8 cellular contexts compared by ENCODE assay signal in genomic region chrX:70132877-70133302, GRCh38. TPM values are rescaled to one million over a fixed set of nuclear protein-coding genes. Genes with fewer than 3 reads are reported as not detected.
A peak's percentile ranks its signal among the peaks of the same experiment; 100 is the strongest.
DNase-seq lines count a peak whose midpoint lies in the region; ATAC-seq and TF ChIP-seq lines count a peak whose summit lies in the region.

No MANE protein-coding gene starts in this region.

- H3K4me3 Mint-ChIP-seq in activated CD8-positive, alpha-beta T cell treated with anti-CD3 and anti-CD28 coated beads for 36 hours, result peak overlapping the region; percentile 96

- CTCF ChIA-PET in activated CD8-positive, alpha-beta T cell treated with anti-CD3 and anti-CD28 coated beads for 36 hours (lab: Charles Lee), result interaction anchor here (0.7 to 2.9 kb wide), 10 partner anchors 35 to 640 kb away, joined by 3 to 8 read pairs (median 4); no protein-coding TSS in a partner anchor

- POLR2A ChIA-PET in activated CD8-positive, alpha-beta T cell treated with anti-CD3 and anti-CD28 coated beads for 36 hours (lab: Charles Lee), result interaction anchor here (0.6 to 1.3 kb wide), 2 partner anchors 26 to 300 kb away, joined by 3 read pairs; no protein-coding TSS in a partner anchor

- peak overlapping the region; percentile 87 for H3K27ac ChIP-seq in C4-2B

- TF ChIP-seq CTCF in C4-2B (conservative IDR thresholded peaks at IDR 0.05), result no peak
- no peak for TF ChIP-seq CTCF in activated CD8-positive, alpha-beta T cell treated with anti-CD3 and anti-CD28 coated beads for 36 hours (IDR thresholded peaks at IDR 0.05)

- H3K36me3 ChIP-seq in iPS-15b (ENCODE audit: control insufficient read depth, insufficient read depth, low read length), result no peaks in the 10 kb centered on the region

- H3K9me3 ChIP-seq in iPS-15b (ENCODE audit: control insufficient read depth, insufficient read depth, low read length), result no peaks in the 10 kb centered on the region

- H3K4me3 ChIP-seq in iPS-15b (ENCODE audit: low read depth, low read length), result peak overlapping the region; percentile 93

- peak; percentile 31 for ATAC-seq in HG02759 (IDR thresholded peaks at IDR 0.05; ENCODE audit: unreplicated experiment)
- ATAC-seq in activated CD8-positive, alpha-beta T cell treated with anti-CD3 and anti-CD28 coated beads for 36 hours, result peak; percentile 75
- ATAC-seq in stimulated activated naive CD8-positive, alpha-beta T cell treated with anti-CD3 and anti-CD28 coated beads, Interleukin-15, Interleukin-2, amounts not matched to agents 100 U/mL and 50 U/mL, for 24 hours, result peak; percentile 70
- no peak for ATAC-seq in GM21825 (IDR thresholded peaks at IDR 0.05; ENCODE audit: unreplicated experiment)

- H3K9me3 Mint-ChIP-seq in activated CD8-positive, alpha-beta T cell treated with anti-CD3 and anti-CD28 coated beads for 36 hours, result no peaks in the 10 kb centered on the region

- H3K27me3 ChIP-seq in iPS-15b (ENCODE audit: control insufficient read depth, insufficient read depth, low read length), result no peaks in the 10 kb centered on the region

- intact Hi-C loops in activated CD8-positive, alpha-beta T cell treated with anti-CD3 and anti-CD28 coated beads for 36 hours (cut with micrococcal nuclease), result loop anchor here (10.0 kb wide), 1 partner anchor 302 kb away; no protein-coding TSS in a partner anchor

- peaks cover 34% of the 10 kb centered on the region for H3K4me1 Mint-ChIP-seq in activated CD8-positive, alpha-beta T cell treated with anti-CD3 and anti-CD28 coated beads for 36 hours (ENCODE audit: low read depth)

- no peaks in the 10 kb centered on the region for H3K27me3 Mint-ChIP-seq in activated CD8-positive, alpha-beta T cell treated with anti-CD3 and anti-CD28 coated beads for 36 hours

- H3K36me3 Mint-ChIP-seq in activated CD8-positive, alpha-beta T cell treated with anti-CD3 and anti-CD28 coated beads for 36 hours (ENCODE audit: low read depth), result peaks cover 19% of the 10 kb centered on the region

- peaks cover 16% of the 10 kb centered on the region for H3K4me1 ChIP-seq in iPS-15b (ENCODE audit: control insufficient read depth, insufficient read depth, low read length)

- no peak for DNase-seq in activated CD8-positive, alpha-beta T cell treated with anti-CD3 and anti-CD28 coated beads for 36 hours
- no peak for DNase-seq in stimulated activated naive CD8-positive, alpha-beta T cell treated with anti-CD3 and anti-CD28 coated beads, Interleukin-15, Interleukin-2, amounts not matched to agents 100 U/mL and 50 U/mL, for 24 hours
- no peak for DNase-seq in HPDE6-E6E7 (ENCODE audit: extremely low spot score)
- DNase-seq in germinal center (ENCODE audit: low spot score), result no peak

- peak overlapping the region; percentile 97 for H3K27ac Mint-ChIP-seq in activated CD8-positive, alpha-beta T cell treated with anti-CD3 and anti-CD28 coated beads for 36 hours

- no peak overlapping the region for H3K9ac ChIP-seq in iPS-15b (ENCODE audit: low read depth, low read length)

RNA-seq across cellular contexts. Expression of gene IGBP1, which starts 0.4 kb away (rescaled TPM):
- 10 to 100 TPM; 43.5 to 45.1 TPM for total RNA-seq in activated CD8-positive, alpha-beta T cell treated with anti-CD3 and anti-CD28 coated beads for 36 hours

RNA-seq across cellular contexts. Expression of gene DGAT2L6, which starts 44.4 kb away (rescaled TPM):
- total RNA-seq in activated CD8-positive, alpha-beta T cell treated with anti-CD3 and anti-CD28 coated beads for 36 hours, result not detected
